In genomic region chr1:23403735-23404486, GRCh38 we compare ENCODE assay signal across 8 cellular contexts. TPM values are rescaled to one million over a fixed set of nuclear protein-coding genes. Genes with fewer than 3 reads are reported as not detected.
DNase-seq lines count a peak whose midpoint lies in the region; ATAC-seq and TF ChIP-seq lines count a peak whose summit lies in the region.

No MANE protein-coding gene starts in this region.

- H3K36me3 ChIP-seq in Peyer's patch, result peaks cover 0 to 25% (median 0%) of the 10 kb centered on the region in 3 donors

- no peaks in the 10 kb centered on the region for H3K9me3 Mint-ChIP-seq in naive thymus-derived CD8-positive, alpha-beta T cell
- H3K9me3 Mint-ChIP-seq in stimulated activated memory B cell treated with anti-CD40 and anti-IgM and Interleukin-4, amounts not matched to agents 10 μg/mL and 1 μg/mL and 100 μg/mL, for 72 hours, result no peaks in the 10 kb centered on the region

- no peaks in the 10 kb centered on the region for H3K9me3 ChIP-seq in Peyer's patch

- peaks cover 0 to 13% (median 2%) of the 10 kb centered on the region in 3 donors for H3K36me3 Mint-ChIP-seq in naive thymus-derived CD8-positive, alpha-beta T cell
- no peaks in the 10 kb centered on the region for H3K36me3 Mint-ChIP-seq in stimulated activated memory B cell treated with anti-CD40 and anti-IgM and Interleukin-4, amounts not matched to agents 10 μg/mL and 1 μg/mL and 100 μg/mL, for 72 hours

- POLR2A ChIA-PET in naive thymus-derived CD8-positive, alpha-beta T cell (lab: Charles Lee), result interaction anchor here (1.1 to 1.5 kb wide), 3 partner anchors 9 to 60 kb away, joined by 3 to 5 read pairs (median 3); partner anchors contain the start of gene HNRNPR

- DNase-seq in DMS53 (lab: John Stamatoyannopoulos, UW), result peak; percentile 98
- peak; percentile 97 for DNase-seq in LHCN-M2 (ENCODE audit: low read depth)
- peak; percentile 77 to 95 (median 94) for DNase-seq in Peyer's patch
- DNase-seq in activated T-helper 1 cell treated with Interleukin-2 at 50 U/mL for 16 hours (ENCODE audit: low read depth), result peak; percentile 72
- DNase-seq in fibroblast of mammary gland (ENCODE audit: low read depth), result peak; percentile 89
- peak; percentile 64 to 86 (median 78) for DNase-seq in naive thymus-derived CD8-positive, alpha-beta T cell

- ATAC-seq in naive thymus-derived CD8-positive, alpha-beta T cell, result peak; percentile 97 to 98
- peak; percentile 83 for ATAC-seq in stimulated activated memory B cell treated with anti-CD40 and anti-IgM and Interleukin-4, amounts not matched to agents 10 μg/mL and 1 μg/mL and 100 μg/mL, for 72 hours
- ATAC-seq in HG03159 (IDR thresholded peaks at IDR 0.05; ENCODE audit: unreplicated experiment), result no peak

- TF ChIP-seq POLR2A in Peyer's patch (IDR thresholded peaks at IDR 0.05), result no peak

- peak; percentile 86 to 97 (median 94) for TF ChIP-seq CTCF in Peyer's patch (IDR thresholded peaks at IDR 0.05)
- TF ChIP-seq CTCF in fibroblast of mammary gland (conservative IDR thresholded peaks at IDR 0.05; ENCODE audit: control insufficient read depth, insufficient read depth, low read depth, low read length), result peak; percentile 92

- peaks cover 0 to 20% (median 0%) of the 10 kb centered on the region in 4 donors for H3K4me1 ChIP-seq in Peyer's patch

- peak overlapping the region; percentile 26 to 81 (median 46) for H3K27ac ChIP-seq in Peyer's patch

- H3K4me3 Mint-ChIP-seq in naive thymus-derived CD8-positive, alpha-beta T cell, result no peak overlapping the region
- H3K4me3 Mint-ChIP-seq in stimulated activated memory B cell treated with anti-CD40 and anti-IgM and Interleukin-4, amounts not matched to agents 10 μg/mL and 1 μg/mL and 100 μg/mL, for 72 hours, result no peak overlapping the region

- no peaks in the 10 kb centered on the region for H3K27me3 Mint-ChIP-seq in naive thymus-derived CD8-positive, alpha-beta T cell
- no peaks in the 10 kb centered on the region for H3K27me3 Mint-ChIP-seq in stimulated activated memory B cell treated with anti-CD40 and anti-IgM and Interleukin-4, amounts not matched to agents 10 μg/mL and 1 μg/mL and 100 μg/mL, for 72 hours

- peaks cover 9 to 12% (median 10%) of the 10 kb centered on the region in 4 donors for H3K4me1 Mint-ChIP-seq in naive thymus-derived CD8-positive, alpha-beta T cell
- peaks cover 8% of the 10 kb centered on the region for H3K4me1 Mint-ChIP-seq in stimulated activated memory B cell treated with anti-CD40 and anti-IgM and Interleukin-4, amounts not matched to agents 10 μg/mL and 1 μg/mL and 100 μg/mL, for 72 hours

- H3K27ac Mint-ChIP-seq in naive thymus-derived CD8-positive, alpha-beta T cell, result peak overlapping the region in 5 of 10 donors; percentile 11 to 72 (median 16)
- H3K27ac Mint-ChIP-seq in stimulated activated memory B cell treated with anti-CD40 and anti-IgM and Interleukin-4, amounts not matched to agents 10 μg/mL and 1 μg/mL and 100 μg/mL, for 72 hours, result no peak overlapping the region

- peak overlapping the region in 2 of 4 donors; percentile 0 to 38 for H3K4me3 ChIP-seq in Peyer's patch
- no peak overlapping the region for H3K4me3 ChIP-seq in fibroblast of mammary gland (ENCODE audit: control insufficient read depth, low read depth, low read length)

- H3K27me3 ChIP-seq in Peyer's patch, result no peaks in the 10 kb centered on the region

RNA-seq across cellular contexts. Expression of gene TCEA3, which starts 20.6 kb away (rescaled TPM):
- 1.5 TPM in 2 replicates for total RNA-seq in LHCN-M2 (2014; rRNA removed)
- polyA plus RNA-seq in LHCN-M2 (2012), result 3.5 TPM
- total RNA-seq in Peyer's patch, result 100 to 1,000 TPM in 2 of 4 donors, 10 to 100 TPM in 2; 64.6 to 125 (median 104) TPM
- 10 to 100 TPM; 32.4 to 37.7 TPM for total RNA-seq in naive thymus-derived CD8-positive, alpha-beta T cell
- polyA plus RNA-seq in naive thymus-derived CD8-positive, alpha-beta T cell, result 10 to 100 TPM; 22.5 to 44.4 (median 30.1) TPM

RNA-seq across cellular contexts. Expression of gene ZNF436, which starts 34.3 kb away (rescaled TPM):
- total RNA-seq in LHCN-M2 (2014; rRNA removed) (10.8 and 13.4 TPM in 2 replicates), Peyer's patch (10 to 100 TPM; 11.2 to 13.3 (median 12.0) TPM)
- 5.6 TPM for polyA plus RNA-seq in LHCN-M2 (2012)
- 1 to 10 TPM; 8.5 to 8.9 TPM for total RNA-seq in naive thymus-derived CD8-positive, alpha-beta T cell
- 1 to 10 TPM; 1.8 to 3.9 (median 2.0) TPM for polyA plus RNA-seq in naive thymus-derived CD8-positive, alpha-beta T cell

RNA-seq across cellular contexts. Expression of gene HNRNPR, which starts 59.8 kb away (rescaled TPM):
- 126 and 140 TPM in 2 replicates for total RNA-seq in LHCN-M2 (2014; rRNA removed)
- polyA plus RNA-seq in LHCN-M2 (2012), result 77.5 TPM
- 100 to 1,000 TPM in 1 of 4 donors, 10 to 100 TPM in 3; 39.4 to 122 (median 54.8) TPM for total RNA-seq in Peyer's patch
- 100 to 1,000 TPM; 115 to 120 TPM for total RNA-seq in naive thymus-derived CD8-positive, alpha-beta T cell
- 100 to 1,000 TPM; 182 to 193 (median 184) TPM for polyA plus RNA-seq in naive thymus-derived CD8-positive, alpha-beta T cell

Comparison
In these comparisons a context has a peak if more than half of its experiments do, and no peak if none do; other contexts are left out.
1. RNA of gene TCEA3, which starts 20.6 kb away (total RNA-seq): 64.6 to 125 TPM in Peyer's patch and 32.4 to 37.7 TPM in naive thymus-derived CD8-positive, alpha-beta T cell; 1.5 TPM in LHCN-M2; every median in the first group is over 10 times any median in the second.
2. Peak in every context shown above with its lines, with median percentiles within 50 percentile points of each other: DNase-seq.